Comparison of ENCODE assay signal across 8 cellular contexts in the genomic region with DNA sequence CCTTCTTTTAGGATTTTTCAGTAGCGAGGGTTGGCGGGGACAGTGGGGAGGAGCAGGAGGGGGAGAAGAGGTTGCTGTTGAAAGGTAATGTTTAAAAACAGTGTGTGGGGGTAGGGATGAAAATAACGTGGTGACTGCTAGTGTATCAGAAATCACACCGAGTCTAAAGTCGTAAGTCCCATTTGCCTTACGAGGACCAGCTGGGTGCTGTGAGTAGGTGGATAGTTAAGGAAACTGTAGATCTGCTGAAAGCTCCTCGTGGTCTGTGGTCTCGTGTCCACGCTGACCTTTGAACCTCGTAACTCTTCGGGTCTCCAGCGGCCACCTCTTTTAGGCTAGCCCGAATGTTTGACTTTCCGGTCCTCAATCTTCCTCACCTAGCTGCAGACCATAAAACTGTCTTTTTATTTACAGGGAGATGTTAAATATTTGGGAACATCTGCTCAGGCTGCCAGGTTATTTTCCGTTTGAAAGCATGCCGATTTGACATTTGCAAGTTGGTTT. TPM values are rescaled to one million over a fixed set of nuclear protein-coding genes. Genes with fewer than 3 reads are reported as not detected.
DNase-seq lines count a peak whose midpoint lies in the region; ATAC-seq and TF ChIP-seq lines count a peak whose summit lies in the region.

No MANE protein-coding gene starts in this region.

- H2AFZ ChIP-seq in HCT116 (ENCODE audit: low read depth, low read length, poor library complexity, severe bottlenecking) = peak overlapping the region; percentile 84
- peak overlapping the region; percentile 91 for H2AFZ ChIP-seq in parathyroid adenoma

- intact Hi-C loops in HCT116 (cut with micrococcal nuclease) = no loop called here

- no peaks in the 10 kb centered on the region for H4K20me1 ChIP-seq in HCT116 (ENCODE audit: insufficient read depth)

- ATAC-seq in HCT116 (no peak), T-helper 17 cell (no peak), GM21423 (IDR thresholded peaks at IDR 0.05; ENCODE audit: unreplicated experiment) (no peak)

- H3K79me2 ChIP-seq in HCT116 (ENCODE audit: insufficient read depth, low read length) (peaks cover 17% of the 10 kb centered on the region; the same call in 1 of the 2 replicates), parathyroid adenoma (no peaks in the 10 kb centered on the region)

- H3K36me3 ChIP-seq in HCT116 (ENCODE audit: control insufficient read depth in 1 of 2, insufficient read depth in 2 of 2, low read length in 2 of 2) (no peaks in the 10 kb centered on the region), parathyroid adenoma (ENCODE audit: control insufficient read depth, insufficient read depth, low read length) (no peaks in the 10 kb centered on the region)

- TF ChIP-seq RAD21 in HCT116 (IDR thresholded peaks at IDR 0.05; ENCODE audit: low read depth) = no peak

- H3K4me1 Mint-ChIP-seq in T-helper 17 cell = peaks cover 2% of the 10 kb centered on the region

- H3K9ac ChIP-seq in HCT116 (ENCODE audit: low read length) (peak overlapping the region; percentile 76), parathyroid adenoma (no peak overlapping the region)

- RAD21 ChIA-PET in HCT116 (lab: Charles Lee; ENCODE audit: low non-redundant PET in 1 of 2, low total read pairs in 2 of 2, uncharacterized antibody in 2 of 2, unreplicated experiment in 2 of 2) = no interaction called here

- H3K4me1 ChIP-seq in HCT116 (ENCODE audit: control insufficient read depth in 1 of 2, insufficient read depth in 2 of 2, low read length in 2 of 2) (peaks cover 8 to 18% of the 10 kb centered on the region in 2 experiments), parathyroid adenoma (peaks cover 4% of the 10 kb centered on the region)

- peaks cover 3% of the 10 kb centered on the region for H3K36me3 Mint-ChIP-seq in T-helper 17 cell (ENCODE audit: low read depth)

- H3K27ac Mint-ChIP-seq in T-helper 17 cell = no peak overlapping the region

- H3K9me2 ChIP-seq in HCT116 (ENCODE audit: insufficient read depth) = no peaks in the 10 kb centered on the region

- H3K9me3 ChIP-seq in HCT116 (ENCODE audit: control insufficient read depth in 1 of 2, insufficient read depth in 1 of 2, low read depth in 1 of 2, low read length in 2 of 2) = no peaks in the 10 kb centered on the region
- no peaks in the 10 kb centered on the region for H3K9me3 ChIP-seq in T-helper 17 cell (ENCODE audit: control insufficient read depth, low read length, poor library complexity, severe bottlenecking)
- no peaks in the 10 kb centered on the region for H3K9me3 ChIP-seq in parathyroid adenoma (ENCODE audit: control insufficient read depth, low read length)

- in situ Hi-C loops in ACHN (cut with HindIII; ENCODE audit: low pct_ligation_motif_present, low pct_unique_long_range_greater_than_20kb, low sequenced_read_pairs) = no loop called here

- CTCF ChIA-PET in HCT116 (lab: Charles Lee) = no interaction called here

- H3K4me3 ChIP-seq in HCT116 (replicated peaks in 1 of 2; ENCODE audit: low read depth in 1 of 2, low read length in 2 of 2) (peak overlapping the region; percentile 76 to 82), foreskin fibroblast (ENCODE audit: low read depth in 1 of 2, low read length in 2 of 2) (peak overlapping the region; percentile 53 to 56), parathyroid adenoma (ENCODE audit: low read depth, low read length) (peak overlapping the region; percentile 71)

- POLR2A ChIA-PET in HCT116 (lab: Charles Lee) = no interaction called here

- peaks cover 60% of the 10 kb centered on the region for H3K27me3 Mint-ChIP-seq in T-helper 17 cell

- BruUV-seq in HCT116 (replicated peaks; lab: Mats Ljungman, UMichigan) = TSS peak; percentile 42

- H3K27ac ChIP-seq in HCT116 (ENCODE audit: low read depth, low read length) (no peak overlapping the region), parathyroid adenoma (no peak overlapping the region)

- H3K4me2 ChIP-seq in HCT116 (ENCODE audit: low read length) (peak overlapping the region; percentile 92), parathyroid adenoma (ENCODE audit: low read length) (peak overlapping the region; percentile 95)

- DNase-seq in COLO668 (lab: John Stamatoyannopoulos, UW; ENCODE audit: unreplicated experiment) = peak; percentile 10
- no peak for DNase-seq in HCT116 (ENCODE audit: low read depth, low spot score)
- no peak for DNase-seq in T-helper 17 cell
- peak in 1 of 2 donors; percentile 12 for DNase-seq in foreskin fibroblast
- no peak for DNase-seq in activated CD4-positive, CD25-positive, alpha-beta regulatory T cell (lab: John Stamatoyannopoulos, UW)
- DNase-seq in ACHN = no peak

- TF ChIP-seq CTCF in HCT116 (IDR thresholded peaks at IDR 0.05 in 2 of 3, conservative IDR thresholded peaks at IDR 0.05 in 1 of 3; ENCODE audit: borderline replicate concordance in 1 of 3, insufficient read depth in 1 of 3, low read depth in 2 of 3, low read length in 2 of 3) (no peak), foreskin fibroblast (IDR thresholded peaks at IDR 0.05; ENCODE audit: low read depth, low read length) (no peak), parathyroid adenoma (IDR thresholded peaks at IDR 0.05) (no peak)

- H3K4me3 Mint-ChIP-seq in T-helper 17 cell = peak overlapping the region; percentile 82

- H3K27me3 ChIP-seq in HCT116 (ENCODE audit: insufficient read depth, low read length) = no peaks in the 10 kb centered on the region
- no peaks in the 10 kb centered on the region for H3K27me3 ChIP-seq in parathyroid adenoma (ENCODE audit: control insufficient read depth, insufficient read depth, low read length)

- TF ChIP-seq POLR2A in HCT116 (IDR thresholded peaks at IDR 0.05; ENCODE audit: borderline replicate concordance, extremely low read depth, insufficient read depth, insufficient read length) = no peak

TF ChIP-seq in HCT116, 20 proteins besides CTCF, POLR2A, EP300 and RAD21:
- no peak; the same call in 1 of the 2 replicates for TF ChIP-seq MAX (IDR thresholded peaks at IDR 0.05)
TF ChIP-seq in HCT116: peak in this region for 0.

RNA-seq across cellular contexts. Expression of gene ST3GAL6, which starts 29.3 kb away (rescaled TPM):
- total RNA-seq in HCT116 (2021; ENCODE audit: unreplicated experiment) (10.6 TPM), T-helper 17 cell (1 to 10 TPM in 1 of 2 donors, under 1 TPM in 1; 0.99 to 3.6 TPM)
- polyA plus RNA-seq in HCT116 (2012) = 2.1 and 3.6 TPM in 2 replicates
